18 cellular contexts compared by ENCODE assay signal in the genomic region with DNA sequence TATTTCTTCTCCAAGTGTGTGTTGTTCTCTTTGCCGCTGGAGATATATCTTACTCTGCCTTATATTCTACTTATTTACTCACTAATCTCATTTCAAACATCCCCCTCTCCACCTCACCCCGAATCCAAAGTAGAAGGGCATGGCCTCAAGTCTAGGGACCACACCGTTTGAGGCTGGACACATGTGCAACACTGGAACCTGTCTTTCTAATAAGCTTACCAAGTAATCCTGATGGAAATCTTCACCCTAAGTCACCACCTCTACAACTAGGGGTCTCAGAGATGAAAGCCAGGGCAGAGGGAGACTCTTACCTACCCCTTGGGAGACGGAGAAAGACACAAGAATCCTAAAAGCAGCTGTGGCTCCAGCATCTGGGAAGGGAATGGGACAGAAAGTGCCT. TPM values are rescaled to one million over a fixed set of nuclear protein-coding genes. Genes with fewer than 3 reads are reported as not detected.
DNase-seq lines count a peak whose midpoint lies in the region; ATAC-seq and TF ChIP-seq lines count a peak whose summit lies in the region.
"Had no signal": no experiment of that assay in that cellular context is flagged by ENCODE, and none has a peak within 500 bp of the region (broad histone marks: within the 10 kb centered on the region; RNA-seq: fewer than 3 reads in every experiment).

No MANE protein-coding gene starts in this region.

- H3K27me3 Mint-ChIP-seq in WTC11 (ENCODE audit: low read depth) = peaks cover 12% of the 10 kb centered on the region

- no peak for ATAC-seq in WTC11
- no peak for ATAC-seq in GM18511 (IDR thresholded peaks at IDR 0.05; ENCODE audit: unreplicated experiment)
- no peak for ATAC-seq in HG03196 (IDR thresholded peaks at IDR 0.05; ENCODE audit: unreplicated experiment)
- ATAC-seq: HCT116, HepG2 had no signal

- peaks cover 69% of the 10 kb centered on the region for H3K4me1 Mint-ChIP-seq in WTC11

- no peaks in the 10 kb centered on the region for H3K9me3 ChIP-seq in esophagus muscularis mucosa
- H3K9me3 ChIP-seq: BE2C had no signal

- H3K27ac Mint-ChIP-seq in WTC11 = peak overlapping the region; percentile 28; the same call in 1 of the 2 replicates
- H3K27ac Mint-ChIP-seq: CD4-positive, CD25-positive, alpha-beta regulatory T cell; CD8-positive, alpha-beta memory T cell; HFFc6; IgD-negative memory B cell had no signal

- intact Hi-C loops in esophagus muscularis mucosa (cut with DNase I) = no loop called here

- TF ChIP-seq EP300 in esophagus muscularis mucosa (IDR thresholded peaks at IDR 0.05) = no peak

- no peak overlapping the region for H3K27ac ChIP-seq in esophagus muscularis mucosa (replicated peaks in 1 of 4)
- H3K27ac ChIP-seq: GM23248 had no signal

- no peak for TF ChIP-seq CTCF in WTC11 (IDR thresholded peaks at IDR 0.05)
- no peak for TF ChIP-seq CTCF in esophagus muscularis mucosa (IDR thresholded peaks at IDR 0.05)

- H3K4me3 Mint-ChIP-seq in WTC11 = no peak overlapping the region
- H3K4me3 Mint-ChIP-seq: CD4-positive, CD25-positive, alpha-beta regulatory T cell; CD8-positive, alpha-beta memory T cell; HFFc6; IgD-negative memory B cell had no signal

- no peak for TF ChIP-seq POLR2A in esophagus muscularis mucosa (IDR thresholded peaks at IDR 0.05; ENCODE audit: low read depth)

- no peaks in the 10 kb centered on the region for H3K9me3 Mint-ChIP-seq in WTC11
- H3K9me3 Mint-ChIP-seq: CD8-positive, alpha-beta memory T cell; HFFc6; IgD-negative memory B cell had no signal

- no peak overlapping the region for H3K4me3 ChIP-seq in esophagus muscularis mucosa
- H3K4me3 ChIP-seq: GM23248 had no signal

- H3K4me1 ChIP-seq in esophagus muscularis mucosa = peaks cover 6 to 13% (median 10%) of the 10 kb centered on the region in 4 donors
- H3K4me1 ChIP-seq: BE2C had no signal

- no peaks in the 10 kb centered on the region for H3K36me3 ChIP-seq in esophagus muscularis mucosa
- H3K36me3 ChIP-seq: BE2C had no signal

- H3K27me3 ChIP-seq in esophagus muscularis mucosa = peaks cover 0 to 45% (median 9%) of the 10 kb centered on the region in 4 donors

- POLR2A ChIA-PET in WTC11 (lab: Charles Lee) = no interaction called here

- H3K36me3 Mint-ChIP-seq in WTC11 = peaks cover 33% of the 10 kb centered on the region
- H3K36me3 Mint-ChIP-seq: CD4-positive, CD25-positive, alpha-beta regulatory T cell; CD8-positive, alpha-beta memory T cell; IgD-negative memory B cell had no signal

- WGBS in esophagus muscularis mucosa = 64% methylated on average over 4 of the region's 4 CpGs

- peak; percentile 95 for DNase-seq in NCI-H82 (lab: John Stamatoyannopoulos, UW)
- DNase-seq in WTC11 (ENCODE audit: low spot score) = no peak
- peak; percentile 77 for DNase-seq in esophagus muscularis mucosa (ENCODE audit: extremely low spot score)
- no peak for DNase-seq in activated gamma-delta T cell (lab: John Stamatoyannopoulos, UW)
- DNase-seq in NCI-H2227 treated with DMSO at 0.1 percent for 48 hours (lab: John Stamatoyannopoulos, UW) = no peak
- DNase-seq: ACHN; BE2C; C1 segment of cervical spinal cord; CD4-positive, CD25-positive, alpha-beta regulatory T cell; CD8-positive, alpha-beta memory T cell; COR-L47; GM23248; HFFc6 had no signal

- CTCF ChIA-PET in WTC11 (lab: Charles Lee) = no interaction called here

TF ChIP-seq in WTC11, 78 proteins besides CTCF, POLR2A, EP300 and RAD21:
- TF ChIP-seq ELF4 (CRISPR knock-in tag; IDR thresholded peaks at IDR 0.05; ENCODE audit: low read depth) = no peak
- no peak for TF ChIP-seq ZNF425 (CRISPR knock-in tag; conservative IDR thresholded peaks at IDR 0.05)
- TF ChIP-seq RELA (CRISPR knock-in tag; IDR thresholded peaks at IDR 0.05; ENCODE audit: borderline replicate concordance) = no peak
- TF ChIP-seq ZBTB21 (CRISPR knock-in tag; IDR thresholded peaks at IDR 0.05; ENCODE audit: borderline replicate concordance) = no peak
- no peak for TF ChIP-seq ZNF423 (CRISPR knock-in tag; IDR thresholded peaks at IDR 0.05)
- TF ChIP-seq, protein P1, sequence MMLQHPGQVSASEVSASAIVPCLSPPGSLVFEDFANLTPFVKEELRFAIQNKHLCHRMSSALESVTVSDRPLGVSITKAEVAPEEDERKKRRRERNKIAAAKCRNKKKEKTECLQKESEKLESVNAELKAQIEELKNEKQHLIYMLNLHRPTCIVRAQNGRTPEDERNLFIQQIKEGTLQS (CRISPR knock-in tag; conservative IDR thresholded peaks at IDR 0.05) = no peak
- TF ChIP-seq GABPB1 (CRISPR knock-in tag; IDR thresholded peaks at IDR 0.05) = no peak
- TF ChIP-seq OVOL2 (CRISPR knock-in tag; IDR thresholded peaks at IDR 0.05; ENCODE audit: borderline replicate concordance) = no peak
- TF ChIP-seq, protein P2, sequence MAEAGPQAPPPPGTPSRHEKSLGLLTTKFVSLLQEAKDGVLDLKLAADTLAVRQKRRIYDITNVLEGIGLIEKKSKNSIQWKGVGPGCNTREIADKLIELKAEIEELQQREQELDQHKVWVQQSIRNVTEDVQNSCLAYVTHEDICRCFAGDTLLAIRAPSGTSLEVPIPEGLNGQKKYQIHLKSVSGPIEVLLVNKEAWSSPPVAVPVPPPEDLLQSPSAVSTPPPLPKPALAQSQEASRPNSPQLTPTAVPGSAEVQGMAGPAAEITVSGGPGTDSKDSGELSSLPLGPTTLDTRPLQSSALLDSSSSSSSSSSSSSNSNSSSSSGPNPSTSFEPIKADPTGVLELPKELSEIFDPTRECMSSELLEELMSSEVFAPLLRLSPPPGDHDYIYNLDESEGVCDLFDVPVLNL (CRISPR knock-in tag; IDR thresholded peaks at IDR 0.05; ENCODE audit: borderline replicate concordance, low read depth) = no peak
- TF ChIP-seq FOXJ3 (CRISPR knock-in tag; IDR thresholded peaks at IDR 0.05; ENCODE audit: borderline replicate concordance) = no peak
- TF ChIP-seq TEAD1 (CRISPR knock-in tag; IDR thresholded peaks at IDR 0.05) = no peak
- TF ChIP-seq AFF4 (CRISPR knock-in tag; IDR thresholded peaks at IDR 0.05; ENCODE audit: borderline replicate concordance) = no peak
- no peak for TF ChIP-seq ERG (CRISPR knock-in tag; IDR thresholded peaks at IDR 0.05)
- no peak for TF ChIP-seq IRF2 (CRISPR knock-in tag; IDR thresholded peaks at IDR 0.05; ENCODE audit: borderline replicate concordance, low read depth)
- no peak for TF ChIP-seq HMGA2 (CRISPR knock-in tag; IDR thresholded peaks at IDR 0.05)

RNA-seq across cellular contexts. Expression of gene PROM1, which starts 6.0 kb away (rescaled TPM):
- total RNA-seq in WTC11 (2021) (56.5 to 65.1 TPM (median 56.8 TPM) in 3 replicates), esophagus muscularis mucosa (1 to 10 TPM; 3.3 to 4.6 (median 4.0) TPM)
- total RNA-seq: GM23248 had no signal

Comparison
In these comparisons a context has a peak if more than half of its experiments do, and no peak if none do; other contexts are left out.
1. DNase-seq: peak in NCI-H82 (single experiment) and esophagus muscularis mucosa (single experiment); none in WTC11 (single experiment), activated gamma-delta T cell (single experiment) and NCI-H2227 treated with DMSO at 0.1 percent for 48 hours (single experiment).
2. RNA of gene PROM1, which starts 6.0 kb away (total RNA-seq): 56.5 to 65.1 TPM in WTC11; 3.3 to 4.6 TPM in esophagus muscularis mucosa; every median in the first group is over 10 times any median in the second.